In genomic region chr16:82650804-82651203, GRCh38 we compare ENCODE assay signal across 17 cellular contexts. TPM values are rescaled to one million over a fixed set of nuclear protein-coding genes. Genes with fewer than 3 reads are reported as not detected.
DNase-seq lines count a peak whose midpoint lies in the region; ATAC-seq and TF ChIP-seq lines count a peak whose summit lies in the region.
"Had no signal": no experiment of that assay in that cellular context is flagged by ENCODE, and none has a peak within 500 bp of the region (broad histone marks: within the 10 kb centered on the region; RNA-seq: fewer than 3 reads in every experiment).

No MANE protein-coding gene starts in this region.

- intact Hi-C loops in activated naive CD4-positive, alpha-beta T cell treated with anti-CD3 and anti-CD28 coated beads for 36 hours (cut with micrococcal nuclease) = loop anchor here (5.0 kb wide), 3 partner anchors 459 to 1339 kb away; partner anchors contain the start of gene GAN
- intact Hi-C loops in activated CD8-positive, alpha-beta T cell treated with anti-CD3 and anti-CD28 coated beads for 36 hours (cut with micrococcal nuclease) = no loop called here

- H3K4me3 ChIP-seq in Jurkat, Clone E6-1 (ENCODE audit: low read length) = peak overlapping the region; percentile 11
- H3K4me3 ChIP-seq: K562, MG63, Peyer's patch had no signal

- H3K27ac Mint-ChIP-seq in activated naive CD4-positive, alpha-beta T cell treated with anti-CD3 and anti-CD28 coated beads, Interleukin-2, amount 10 ng/mL, durations not matched to agents 7 days and 5 days = peak overlapping the region; percentile 67
- H3K27ac Mint-ChIP-seq in activated naive CD4-positive, alpha-beta T cell treated with anti-CD3 and anti-CD28 coated beads for 36 hours = no peak overlapping the region
- peak overlapping the region; percentile 58 for H3K27ac Mint-ChIP-seq in activated CD8-positive, alpha-beta T cell treated with anti-CD3 and anti-CD28 coated beads for 36 hours
- H3K27ac Mint-ChIP-seq in stimulated activated effector memory CD8-positive, alpha-beta T cell treated with anti-CD3 and anti-CD28 coated beads, Interleukin-12 subunit alpha, Interleukin-12 subunit beta, amount 100 ng/mL, for 72 hours = peak overlapping the region; percentile 15

- TF ChIP-seq CTCF in activated CD8-positive, alpha-beta T cell treated with anti-CD3 and anti-CD28 coated beads for 36 hours (IDR thresholded peaks at IDR 0.05) = no peak

- no peaks in the 10 kb centered on the region for H3K9me3 Mint-ChIP-seq in activated naive CD4-positive, alpha-beta T cell treated with anti-CD3 and anti-CD28 coated beads, Interleukin-2, amount 10 ng/mL, durations not matched to agents 7 days and 5 days
- no peaks in the 10 kb centered on the region for H3K9me3 Mint-ChIP-seq in activated naive CD4-positive, alpha-beta T cell treated with anti-CD3 and anti-CD28 coated beads for 36 hours
- no peaks in the 10 kb centered on the region for H3K9me3 Mint-ChIP-seq in activated CD8-positive, alpha-beta T cell treated with anti-CD3 and anti-CD28 coated beads for 36 hours
- no peaks in the 10 kb centered on the region for H3K9me3 Mint-ChIP-seq in stimulated activated effector memory CD8-positive, alpha-beta T cell treated with anti-CD3 and anti-CD28 coated beads, Interleukin-12 subunit alpha, Interleukin-12 subunit beta, amount 100 ng/mL, for 72 hours

- no peak for ATAC-seq in activated CD8-positive, alpha-beta T cell treated with anti-CD3 and anti-CD28 coated beads for 36 hours
- no peak for ATAC-seq in stimulated activated effector memory CD8-positive, alpha-beta T cell treated with anti-CD3 and anti-CD28 coated beads, Interleukin-12 subunit alpha, Interleukin-12 subunit beta, amount 100 ng/mL, for 72 hours
- no peak for ATAC-seq in HG03175 (IDR thresholded peaks at IDR 0.05; ENCODE audit: unreplicated experiment)
- ATAC-seq: K562 had no signal

- H3K4me3 Mint-ChIP-seq in activated naive CD4-positive, alpha-beta T cell treated with anti-CD3 and anti-CD28 coated beads, Interleukin-2, amount 10 ng/mL, durations not matched to agents 7 days and 5 days = no peak overlapping the region
- no peak overlapping the region for H3K4me3 Mint-ChIP-seq in activated naive CD4-positive, alpha-beta T cell treated with anti-CD3 and anti-CD28 coated beads for 36 hours
- no peak overlapping the region for H3K4me3 Mint-ChIP-seq in activated CD8-positive, alpha-beta T cell treated with anti-CD3 and anti-CD28 coated beads for 36 hours
- H3K4me3 Mint-ChIP-seq in stimulated activated effector memory CD8-positive, alpha-beta T cell treated with anti-CD3 and anti-CD28 coated beads, Interleukin-12 subunit alpha, Interleukin-12 subunit beta, amount 100 ng/mL, for 72 hours = no peak overlapping the region

- POLR2A ChIA-PET in activated CD8-positive, alpha-beta T cell treated with anti-CD3 and anti-CD28 coated beads for 36 hours (lab: Charles Lee) = interaction anchor here (0.7 kb wide), 1 partner anchor 32 kb away, joined by 3 read pairs; no protein-coding TSS in a partner anchor

- H3K36me3 Mint-ChIP-seq in activated naive CD4-positive, alpha-beta T cell treated with anti-CD3 and anti-CD28 coated beads, Interleukin-2, amount 10 ng/mL, durations not matched to agents 7 days and 5 days = no peaks in the 10 kb centered on the region
- H3K36me3 Mint-ChIP-seq in activated naive CD4-positive, alpha-beta T cell treated with anti-CD3 and anti-CD28 coated beads for 36 hours (ENCODE audit: low read depth) = no peaks in the 10 kb centered on the region
- no peaks in the 10 kb centered on the region for H3K36me3 Mint-ChIP-seq in activated CD8-positive, alpha-beta T cell treated with anti-CD3 and anti-CD28 coated beads for 36 hours (ENCODE audit: low read depth)
- peaks cover 15% of the 10 kb centered on the region for H3K36me3 Mint-ChIP-seq in stimulated activated effector memory CD8-positive, alpha-beta T cell treated with anti-CD3 and anti-CD28 coated beads, Interleukin-12 subunit alpha, Interleukin-12 subunit beta, amount 100 ng/mL, for 72 hours

- DNase-seq in activated naive CD4-positive, alpha-beta T cell treated with anti-CD3 and anti-CD28 coated beads, Interleukin-2, amount 10 ng/mL, durations not matched to agents 7 days and 5 days = no peak
- DNase-seq in activated naive CD4-positive, alpha-beta T cell treated with anti-CD3 and anti-CD28 coated beads for 36 hours = no peak
- peak; percentile 86 for DNase-seq in Jurkat, Clone E6-1 (ENCODE audit: low read depth, low spot score)
- DNase-seq in activated CD8-positive, alpha-beta T cell treated with anti-CD3 and anti-CD28 coated beads for 36 hours = no peak
- DNase-seq in stimulated activated effector memory CD8-positive, alpha-beta T cell treated with anti-CD3 and anti-CD28 coated beads, Interleukin-12 subunit alpha, Interleukin-12 subunit beta, amount 100 ng/mL, for 72 hours (ENCODE audit: low spot score in 2 of 2) = no peak
- no peak for DNase-seq in superior temporal gyrus (ENCODE audit: extremely low spot score)
- DNase-seq: Calu3, GOT3, MG63, NCI-H1092, NCI-H146, NCI-H2227 treated with DMSO at 0.1 percent for 48 hours, NCI-H524, Peyer's patch, SHP77 treated with DMSO at 0.1 percent for 48 hours had no signal

- peaks cover 5% of the 10 kb centered on the region for H3K27me3 Mint-ChIP-seq in activated naive CD4-positive, alpha-beta T cell treated with anti-CD3 and anti-CD28 coated beads, Interleukin-2, amount 10 ng/mL, durations not matched to agents 7 days and 5 days
- no peaks in the 10 kb centered on the region for H3K27me3 Mint-ChIP-seq in activated naive CD4-positive, alpha-beta T cell treated with anti-CD3 and anti-CD28 coated beads for 36 hours (ENCODE audit: low read depth)
- peaks cover 3% of the 10 kb centered on the region for H3K27me3 Mint-ChIP-seq in activated CD8-positive, alpha-beta T cell treated with anti-CD3 and anti-CD28 coated beads for 36 hours

- CTCF ChIA-PET in activated naive CD4-positive, alpha-beta T cell treated with anti-CD3 and anti-CD28 coated beads, Interleukin-2, amount 10 ng/mL, durations not matched to agents 7 days and 5 days (lab: Charles Lee) = interaction anchor here (3.7 kb wide), 1 partner anchor 21 kb away, joined by 13 read pairs; no protein-coding TSS in a partner anchor
- CTCF ChIA-PET in activated naive CD4-positive, alpha-beta T cell treated with anti-CD3 and anti-CD28 coated beads for 36 hours (lab: Charles Lee) = interaction anchor here (1.0 kb wide), 1 partner anchor 16 kb away, joined by 3 read pairs; no protein-coding TSS in a partner anchor
- CTCF ChIA-PET in activated CD8-positive, alpha-beta T cell treated with anti-CD3 and anti-CD28 coated beads for 36 hours (lab: Charles Lee) = interaction anchor here (1.2 kb wide), 1 partner anchor 21 kb away, joined by 3 read pairs; no protein-coding TSS in a partner anchor

- peaks cover 65% of the 10 kb centered on the region for H3K4me1 Mint-ChIP-seq in activated naive CD4-positive, alpha-beta T cell treated with anti-CD3 and anti-CD28 coated beads, Interleukin-2, amount 10 ng/mL, durations not matched to agents 7 days and 5 days
- H3K4me1 Mint-ChIP-seq in activated naive CD4-positive, alpha-beta T cell treated with anti-CD3 and anti-CD28 coated beads for 36 hours (ENCODE audit: low read depth) = peaks cover 51% of the 10 kb centered on the region
- peaks cover 61% of the 10 kb centered on the region for H3K4me1 Mint-ChIP-seq in activated CD8-positive, alpha-beta T cell treated with anti-CD3 and anti-CD28 coated beads for 36 hours (ENCODE audit: low read depth)
- H3K4me1 Mint-ChIP-seq in stimulated activated effector memory CD8-positive, alpha-beta T cell treated with anti-CD3 and anti-CD28 coated beads, Interleukin-12 subunit alpha, Interleukin-12 subunit beta, amount 100 ng/mL, for 72 hours = peaks cover 79% of the 10 kb centered on the region

RNA-seq across cellular contexts. Expression of gene CDH13, which starts 24.0 kb away (rescaled TPM):
- total RNA-seq in activated naive CD4-positive, alpha-beta T cell treated with anti-CD3 and anti-CD28 coated beads for 36 hours = not detected
- not detected for polyA plus RNA-seq in Jurkat, Clone E6-1 (2012; ENCODE audit: insufficient read depth, insufficient read length)
- not detected for total RNA-seq in activated CD8-positive, alpha-beta T cell treated with anti-CD3 and anti-CD28 coated beads for 36 hours
- total RNA-seq: Calu3, K562 had no signal
